In genomic region chr10:62266611-62267010, GRCh38 we compare ENCODE assay signal across 14 cellular contexts. TPM values are rescaled to one million over a fixed set of nuclear protein-coding genes. Genes with fewer than 3 reads are reported as not detected.
DNase-seq lines count a peak whose midpoint lies in the region; ATAC-seq and TF ChIP-seq lines count a peak whose summit lies in the region.
"Had no signal": no experiment of that assay in that cellular context is flagged by ENCODE, and none has a peak within 500 bp of the region (broad histone marks: within the 10 kb centered on the region; RNA-seq: fewer than 3 reads in every experiment).

No MANE protein-coding gene starts in this region.

- no peak overlapping the region for H3K4me3 ChIP-seq in KMS-11 (IDR thresholded peaks at IDR 0.05; ENCODE audit: insufficient read depth, low read depth, low read length)
- peak overlapping the region; percentile 100 for H3K4me3 ChIP-seq in SU-DHL-6 (ENCODE audit: insufficient read depth, low read length, poor library complexity, severe bottlenecking)
- peak overlapping the region; percentile 76 for H3K4me3 ChIP-seq in lower lobe of right lung
- H3K4me3 ChIP-seq: GM12878, psoas muscle had no signal

- DNase-seq in CD4-positive, alpha-beta T cell: no peak
- DNase-seq in lower lobe of right lung (no peak), medulla oblongata (ENCODE audit: extremely low spot score) (no peak), dermis blood vessel endothelial cell (no peak), RKO (ENCODE audit: low spot score) (no peak)
- DNase-seq in activated CD4-positive, alpha-beta T cell treated with anti-CD3 and anti-CD28 coated beads for 4 hours: no peak
- DNase-seq: activated naive CD4-positive, alpha-beta T cell treated with Interleukin-2 at 50 U/mL for 16 hours; EL; kidney glomerular epithelial cell; NCI-H2227 treated with DMSO at 0.1 percent for 48 hours; psoas muscle had no signal

- TF ChIP-seq CTCF in CD4-positive, alpha-beta T cell (IDR thresholded peaks at IDR 0.05): no peak
- TF ChIP-seq CTCF in KMS-11 (conservative IDR thresholded peaks at IDR 0.05; ENCODE audit: low read depth, low read length) (no peak), SU-DHL-6 (IDR thresholded peaks at IDR 0.05; ENCODE audit: insufficient read depth, low read length, poor library complexity, severe bottlenecking) (no peak), lower lobe of right lung (IDR thresholded peaks at IDR 0.05) (no peak)

- no peaks in the 10 kb centered on the region for H3K9me3 Mint-ChIP-seq in CD4-positive, alpha-beta T cell

- no peak overlapping the region for H3K27ac Mint-ChIP-seq in CD4-positive, alpha-beta T cell

- POLR2A ChIA-PET in CD4-positive, alpha-beta T cell (lab: Charles Lee): no interaction called here

- H3K4me2 ChIP-seq in KMS-11 (peak overlapping the region; percentile 74; the same call in 1 of the 2 replicates), SU-DHL-6 (ENCODE audit: low read depth, low read length, poor library complexity, severe bottlenecking) (peak overlapping the region; percentile 96)

- no peak for ATAC-seq in CD4-positive, alpha-beta T cell (ENCODE audit: poor library complexity)
- ATAC-seq in lower lobe of right lung: no peak
- ATAC-seq: GM12878, psoas muscle had no signal

- H3K4me3 Mint-ChIP-seq in CD4-positive, alpha-beta T cell: peak overlapping the region; percentile 38

- H3K36me3 Mint-ChIP-seq in CD4-positive, alpha-beta T cell (ENCODE audit: low read depth): no peaks in the 10 kb centered on the region

- peaks cover 14% of the 10 kb centered on the region for H3K27me3 Mint-ChIP-seq in CD4-positive, alpha-beta T cell

- H3K27me3 ChIP-seq in CD4-positive, alpha-beta T cell (ENCODE audit: control insufficient read depth, insufficient read depth, low read length): no peaks in the 10 kb centered on the region
- H3K27me3 ChIP-seq in KMS-11 (ENCODE audit: insufficient read depth, low read depth): no peaks in the 10 kb centered on the region
- H3K27me3 ChIP-seq in SU-DHL-6 (ENCODE audit: low read length): no peaks in the 10 kb centered on the region
- H3K27me3 ChIP-seq in lower lobe of right lung (ENCODE audit: low read depth): peaks cover 12% of the 10 kb centered on the region

- H3K9ac ChIP-seq in KMS-11 (no peak overlapping the region), SU-DHL-6 (ENCODE audit: low read length) (peak overlapping the region; percentile 97)

- H3K36me3 ChIP-seq in KMS-11 (ENCODE audit: insufficient read depth): no peaks in the 10 kb centered on the region
- H3K36me3 ChIP-seq in SU-DHL-6 (ENCODE audit: low read length): peaks cover 21% of the 10 kb centered on the region; the same call in 1 of the 2 replicates
- no peaks in the 10 kb centered on the region for H3K36me3 ChIP-seq in lower lobe of right lung

- H3K27ac ChIP-seq in CD4-positive, alpha-beta T cell (ENCODE audit: low read depth, low read length): no peak overlapping the region
- H3K27ac ChIP-seq in KMS-11 (no peak overlapping the region), SU-DHL-6 (ENCODE audit: low read depth, low read length) (no peak overlapping the region), lower lobe of right lung (no peak overlapping the region)
- H3K27ac ChIP-seq: psoas muscle had no signal

- no peak overlapping the region for H2AFZ ChIP-seq in KMS-11 (ENCODE audit: low read depth)
- no peak overlapping the region for H2AFZ ChIP-seq in SU-DHL-6 (ENCODE audit: low read depth, low read length, severe bottlenecking)

- H3K4me1 ChIP-seq in KMS-11 (ENCODE audit: low read depth, poor library complexity, severe bottlenecking) (peaks cover 45% of the 10 kb centered on the region), lower lobe of right lung (peaks cover 15% of the 10 kb centered on the region)

- H3K9me3 ChIP-seq in CD4-positive, alpha-beta T cell (ENCODE audit: control insufficient read depth, low read length): no peaks in the 10 kb centered on the region
- no peaks in the 10 kb centered on the region for H3K9me3 ChIP-seq in SU-DHL-6 (ENCODE audit: insufficient read depth, low read length)
- H3K9me3 ChIP-seq in lower lobe of right lung: no peaks in the 10 kb centered on the region
- H3K9me3 ChIP-seq: psoas muscle had no signal

- peaks cover 16% of the 10 kb centered on the region for H3F3A ChIP-seq in SU-DHL-6 (ENCODE audit: insufficient read depth)

- H3K4me1 Mint-ChIP-seq in CD4-positive, alpha-beta T cell (ENCODE audit: low read depth): peaks cover 22% of the 10 kb centered on the region

- no peaks in the 10 kb centered on the region for H3K9me2 ChIP-seq in SU-DHL-6 (replicated peaks; ENCODE audit: insufficient read depth, low read length)

- CTCF ChIA-PET in CD4-positive, alpha-beta T cell (lab: Charles Lee): interaction anchor here (2.3 kb wide), 1 partner anchor 228 kb away, joined by 9 read pairs; no protein-coding TSS in a partner anchor

- H4K20me1 ChIP-seq in KMS-11 (ENCODE audit: insufficient read depth) (no peaks in the 10 kb centered on the region), SU-DHL-6 (ENCODE audit: low read depth, low read length) (no peaks in the 10 kb centered on the region; the same call in 1 of the 2 replicates)

- intact Hi-C loops in CD4-positive, alpha-beta T cell (cut with DNase I, micrococcal nuclease): loop anchor here (5.0 to 10.0 kb wide), 5 partner anchors 41 to 888 kb away; no protein-coding TSS in a partner anchor
- intact Hi-C loops in lower lobe of right lung (cut with DNase I): no loop called here

- H3K79me2 ChIP-seq in KMS-11 (ENCODE audit: insufficient read depth, low read depth) (no peaks in the 10 kb centered on the region), SU-DHL-6 (ENCODE audit: insufficient read depth, low read length) (peaks cover 60% of the 10 kb centered on the region)

RNA-seq across cellular contexts. Expression of gene RTKN2, which starts 2.0 kb away (rescaled TPM):
- 1 to 10 TPM; 3.7 to 3.9 TPM for total RNA-seq in CD4-positive, alpha-beta T cell
- total RNA-seq in lower lobe of right lung (109 TPM), dermis blood vessel endothelial cell (0.17 and 0.33 TPM in 2 replicates)

Comparison
In these comparisons a context has a peak if more than half of its experiments do, and no peak if none do; other contexts are left out.
1. RNA of gene RTKN2, which starts 2.0 kb away (total RNA-seq): 109 TPM in lower lobe of right lung (single experiment); 3.7 to 3.9 TPM in CD4-positive, alpha-beta T cell and 0.17 to 0.33 TPM in dermis blood vessel endothelial cell; every median in the first group is over 10 times any median in the second.